In the genomic region with DNA sequence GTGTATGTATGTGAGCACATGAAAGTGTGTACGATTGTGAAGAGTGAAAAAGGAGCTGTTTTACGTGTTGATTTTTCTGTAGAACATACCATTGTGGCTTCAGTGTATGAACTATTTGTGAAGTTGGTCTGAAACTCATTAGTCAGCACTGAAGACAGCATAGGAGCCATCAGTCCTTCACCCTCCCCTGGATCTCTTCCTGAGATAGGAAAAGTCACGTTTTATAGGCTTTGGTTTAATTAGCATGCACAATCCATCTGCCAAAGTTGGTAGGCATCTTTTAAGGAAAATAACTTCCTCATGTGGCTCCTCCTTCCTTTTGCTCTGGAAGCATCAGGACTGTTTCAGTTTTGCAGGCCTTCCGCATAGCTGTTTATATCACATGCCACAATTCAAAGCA, we compare ENCODE assay signal across 1 cellular context.
A peak's percentile ranks its signal among the peaks of the same experiment; 100 is the strongest.
TF ChIP-seq lines count a peak whose summit lies in the region.

No MANE protein-coding gene starts in this region.

TF ChIP-seq in K562, 482 proteins besides CTCF, POLR2A, EP300 and RAD21:
- TF ChIP-seq, protein P1, sequence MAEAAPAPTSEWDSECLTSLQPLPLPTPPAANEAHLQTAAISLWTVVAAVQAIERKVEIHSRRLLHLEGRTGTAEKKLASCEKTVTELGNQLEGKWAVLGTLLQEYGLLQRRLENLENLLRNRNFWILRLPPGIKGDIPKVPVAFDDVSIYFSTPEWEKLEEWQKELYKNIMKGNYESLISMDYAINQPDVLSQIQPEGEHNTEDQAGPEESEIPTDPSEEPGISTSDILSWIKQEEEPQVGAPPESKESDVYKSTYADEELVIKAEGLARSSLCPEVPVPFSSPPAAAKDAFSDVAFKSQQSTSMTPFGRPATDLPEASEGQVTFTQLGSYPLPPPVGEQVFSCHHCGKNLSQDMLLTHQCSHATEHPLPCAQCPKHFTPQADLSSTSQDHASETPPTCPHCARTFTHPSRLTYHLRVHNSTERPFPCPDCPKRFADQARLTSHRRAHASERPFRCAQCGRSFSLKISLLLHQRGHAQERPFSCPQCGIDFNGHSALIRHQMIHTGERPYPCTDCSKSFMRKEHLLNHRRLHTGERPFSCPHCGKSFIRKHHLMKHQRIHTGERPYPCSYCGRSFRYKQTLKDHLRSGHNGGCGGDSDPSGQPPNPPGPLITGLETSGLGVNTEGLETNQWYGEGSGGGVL (CRISPR knock-in tag; IDR thresholded peaks at IDR 0.05): no peak
- TF ChIP-seq C11orf30 (IDR thresholded peaks at IDR 0.05; ENCODE audit: low read depth) (peak; percentile 54), FIP1L1 (IDR thresholded peaks at IDR 0.05; ENCODE audit: low read depth, low read length, poor library complexity, severe bottlenecking) (no peak), CREBBP (IDR thresholded peaks at IDR 0.05; ENCODE audit: low read depth, low read length) (no peak), POLR3G (IDR thresholded peaks at IDR 0.05; ENCODE audit: extremely low read depth, insufficient read length, insufficient replicate concordance) (no peak), SRSF3 (IDR thresholded peaks at IDR 0.05; ENCODE audit: insufficient read depth, low read length) (no peak), KLF10 (CRISPR knock-in tag; IDR thresholded peaks at IDR 0.05) (no peak), TBP (optimal IDR thresholded peaks at IDR 0.05; ENCODE audit: low read depth, low read length) (no peak), MED1 (CRISPR knock-in tag; IDR thresholded peaks at IDR 0.05; ENCODE audit: borderline replicate concordance) (no peak), HDGF (IDR thresholded peaks at IDR 0.05) (no peak), RBM17 (IDR thresholded peaks at IDR 0.05; ENCODE audit: borderline replicate concordance, low read depth, low read length) (no peak), ZNF316 (IDR thresholded peaks at IDR 0.05) (peak; percentile 69), ZNF444 (CRISPR knock-in tag; IDR thresholded peaks at IDR 0.05) (no peak), SP2 (IDR thresholded peaks at IDR 0.05; ENCODE audit: extremely low read depth, low read depth, low read length, poor library complexity, severe bottlenecking) (no peak), FOXJ2 (tag; IDR thresholded peaks at IDR 0.05) (no peak)
- TF ChIP-seq, protein P2, sequence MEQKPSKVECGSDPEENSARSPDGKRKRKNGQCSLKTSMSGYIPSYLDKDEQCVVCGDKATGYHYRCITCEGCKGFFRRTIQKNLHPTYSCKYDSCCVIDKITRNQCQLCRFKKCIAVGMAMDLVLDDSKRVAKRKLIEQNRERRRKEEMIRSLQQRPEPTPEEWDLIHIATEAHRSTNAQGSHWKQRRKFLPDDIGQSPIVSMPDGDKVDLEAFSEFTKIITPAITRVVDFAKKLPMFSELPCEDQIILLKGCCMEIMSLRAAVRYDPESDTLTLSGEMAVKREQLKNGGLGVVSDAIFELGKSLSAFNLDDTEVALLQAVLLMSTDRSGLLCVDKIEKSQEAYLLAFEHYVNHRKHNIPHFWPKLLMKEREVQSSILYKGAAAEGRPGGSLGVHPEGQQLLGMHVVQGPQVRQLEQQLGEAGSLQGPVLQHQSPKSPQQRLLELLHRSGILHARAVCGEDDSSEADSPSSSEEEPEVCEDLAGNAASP (IDR thresholded peaks at IDR 0.05): no peak
- TF ChIP-seq, protein P3, sequence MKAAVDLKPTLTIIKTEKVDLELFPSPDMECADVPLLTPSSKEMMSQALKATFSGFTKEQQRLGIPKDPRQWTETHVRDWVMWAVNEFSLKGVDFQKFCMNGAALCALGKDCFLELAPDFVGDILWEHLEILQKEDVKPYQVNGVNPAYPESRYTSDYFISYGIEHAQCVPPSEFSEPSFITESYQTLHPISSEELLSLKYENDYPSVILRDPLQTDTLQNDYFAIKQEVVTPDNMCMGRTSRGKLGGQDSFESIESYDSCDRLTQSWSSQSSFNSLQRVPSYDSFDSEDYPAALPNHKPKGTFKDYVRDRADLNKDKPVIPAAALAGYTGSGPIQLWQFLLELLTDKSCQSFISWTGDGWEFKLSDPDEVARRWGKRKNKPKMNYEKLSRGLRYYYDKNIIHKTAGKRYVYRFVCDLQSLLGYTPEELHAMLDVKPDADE (conservative IDR thresholded peaks at IDR 0.05; ENCODE audit: control insufficient read depth, low read depth, low read length): no peak
- TF ChIP-seq, protein P4, sequence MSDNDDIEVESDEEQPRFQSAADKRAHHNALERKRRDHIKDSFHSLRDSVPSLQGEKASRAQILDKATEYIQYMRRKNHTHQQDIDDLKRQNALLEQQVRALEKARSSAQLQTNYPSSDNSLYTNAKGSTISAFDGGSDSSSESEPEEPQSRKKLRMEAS (CRISPR knock-in tag; IDR thresholded peaks at IDR 0.05): no peak
- TF ChIP-seq, protein P5, sequence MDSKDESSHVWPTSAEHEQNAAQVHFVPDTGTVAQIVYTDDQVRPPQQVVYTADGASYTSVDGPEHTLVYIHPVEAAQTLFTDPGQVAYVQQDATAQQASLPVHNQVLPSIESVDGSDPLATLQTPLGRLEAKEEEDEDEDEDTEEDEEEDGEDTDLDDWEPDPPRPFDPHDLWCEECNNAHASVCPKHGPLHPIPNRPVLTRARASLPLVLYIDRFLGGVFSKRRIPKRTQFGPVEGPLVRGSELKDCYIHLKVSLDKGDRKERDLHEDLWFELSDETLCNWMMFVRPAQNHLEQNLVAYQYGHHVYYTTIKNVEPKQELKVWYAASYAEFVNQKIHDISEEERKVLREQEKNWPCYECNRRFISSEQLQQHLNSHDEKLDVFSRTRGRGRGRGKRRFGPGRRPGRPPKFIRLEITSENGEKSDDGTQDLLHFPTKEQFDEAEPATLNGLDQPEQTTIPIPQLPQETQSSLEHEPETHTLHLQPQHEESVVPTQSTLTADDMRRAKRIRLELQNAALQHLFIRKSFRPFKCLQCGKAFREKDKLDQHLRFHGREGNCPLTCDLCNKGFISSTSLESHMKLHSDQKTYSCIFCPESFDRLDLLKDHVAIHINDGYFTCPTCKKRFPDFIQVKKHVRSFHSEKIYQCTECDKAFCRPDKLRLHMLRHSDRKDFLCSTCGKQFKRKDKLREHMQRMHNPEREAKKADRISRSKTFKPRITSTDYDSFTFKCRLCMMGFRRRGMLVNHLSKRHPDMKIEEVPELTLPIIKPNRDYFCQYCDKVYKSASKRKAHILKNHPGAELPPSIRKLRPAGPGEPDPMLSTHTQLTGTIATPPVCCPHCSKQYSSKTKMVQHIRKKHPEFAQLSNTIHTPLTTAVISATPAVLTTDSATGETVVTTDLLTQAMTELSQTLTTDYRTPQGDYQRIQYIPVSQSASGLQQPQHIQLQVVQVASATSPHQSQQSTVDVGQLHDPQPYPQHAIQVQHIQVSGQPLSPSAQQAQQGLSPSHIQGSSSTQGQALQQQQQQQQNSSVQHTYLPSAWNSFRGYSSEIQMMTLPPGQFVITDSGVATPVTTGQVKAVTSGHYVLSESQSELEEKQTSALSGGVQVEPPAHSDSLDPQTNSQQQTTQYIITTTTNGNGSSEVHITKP (IDR thresholded peaks at IDR 0.05; ENCODE audit: partially characterized antibody): peak; percentile 59
- TF ChIP-seq, protein P6, sequence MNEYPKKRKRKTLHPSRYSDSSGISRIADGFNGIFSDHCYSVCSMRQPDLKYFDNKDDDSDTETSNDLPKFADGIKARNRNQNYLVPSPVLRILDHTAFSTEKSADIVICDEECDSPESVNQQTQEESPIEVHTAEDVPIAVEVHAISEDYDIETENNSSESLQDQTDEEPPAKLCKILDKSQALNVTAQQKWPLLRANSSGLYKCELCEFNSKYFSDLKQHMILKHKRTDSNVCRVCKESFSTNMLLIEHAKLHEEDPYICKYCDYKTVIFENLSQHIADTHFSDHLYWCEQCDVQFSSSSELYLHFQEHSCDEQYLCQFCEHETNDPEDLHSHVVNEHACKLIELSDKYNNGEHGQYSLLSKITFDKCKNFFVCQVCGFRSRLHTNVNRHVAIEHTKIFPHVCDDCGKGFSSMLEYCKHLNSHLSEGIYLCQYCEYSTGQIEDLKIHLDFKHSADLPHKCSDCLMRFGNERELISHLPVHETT (CRISPR knock-in tag; conservative IDR thresholded peaks at IDR 0.05 in 1 of 2, IDR thresholded peaks at IDR 0.05 in 1 of 2): no peak
